2 cellular contexts compared by ENCODE assay signal in genomic region chr17:75595284-75595918, GRCh38.
TF ChIP-seq lines count a peak whose summit lies in the region.

No MANE protein-coding gene starts in this region.

TF ChIP-seq in SK-N-SH treated with all-trans-retinoic acid at 6 μM for 48 hours, 23 proteins besides CTCF, POLR2A, EP300 and RAD21 (continued from another document):
- TF ChIP-seq, protein P1, sequence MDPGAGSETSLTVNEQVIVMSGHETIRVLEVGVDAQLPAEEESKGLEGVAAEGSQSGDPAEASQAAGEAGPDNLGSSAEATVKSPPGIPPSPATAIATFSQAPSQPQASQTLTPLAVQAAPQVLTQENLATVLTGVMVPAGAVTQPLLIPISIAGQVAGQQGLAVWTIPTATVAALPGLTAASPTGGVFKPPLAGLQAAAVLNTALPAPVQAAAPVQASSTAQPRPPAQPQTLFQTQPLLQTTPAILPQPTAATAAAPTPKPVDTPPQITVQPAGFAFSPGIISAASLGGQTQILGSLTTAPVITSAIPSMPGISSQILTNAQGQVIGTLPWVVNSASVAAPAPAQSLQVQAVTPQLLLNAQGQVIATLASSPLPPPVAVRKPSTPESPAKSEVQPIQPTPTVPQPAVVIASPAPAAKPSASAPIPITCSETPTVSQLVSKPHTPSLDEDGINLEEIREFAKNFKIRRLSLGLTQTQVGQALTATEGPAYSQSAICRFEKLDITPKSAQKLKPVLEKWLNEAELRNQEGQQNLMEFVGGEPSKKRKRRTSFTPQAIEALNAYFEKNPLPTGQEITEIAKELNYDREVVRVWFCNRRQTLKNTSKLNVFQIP (CRISPR knock-in tag; IDR thresholded peaks at IDR 0.05; ENCODE audit: borderline replicate concordance, low read depth) = no peak
- TF ChIP-seq PPARA (CRISPR knock-in tag; IDR thresholded peaks at IDR 0.05; ENCODE audit: borderline replicate concordance) = no peak
- TF ChIP-seq, protein P2, sequence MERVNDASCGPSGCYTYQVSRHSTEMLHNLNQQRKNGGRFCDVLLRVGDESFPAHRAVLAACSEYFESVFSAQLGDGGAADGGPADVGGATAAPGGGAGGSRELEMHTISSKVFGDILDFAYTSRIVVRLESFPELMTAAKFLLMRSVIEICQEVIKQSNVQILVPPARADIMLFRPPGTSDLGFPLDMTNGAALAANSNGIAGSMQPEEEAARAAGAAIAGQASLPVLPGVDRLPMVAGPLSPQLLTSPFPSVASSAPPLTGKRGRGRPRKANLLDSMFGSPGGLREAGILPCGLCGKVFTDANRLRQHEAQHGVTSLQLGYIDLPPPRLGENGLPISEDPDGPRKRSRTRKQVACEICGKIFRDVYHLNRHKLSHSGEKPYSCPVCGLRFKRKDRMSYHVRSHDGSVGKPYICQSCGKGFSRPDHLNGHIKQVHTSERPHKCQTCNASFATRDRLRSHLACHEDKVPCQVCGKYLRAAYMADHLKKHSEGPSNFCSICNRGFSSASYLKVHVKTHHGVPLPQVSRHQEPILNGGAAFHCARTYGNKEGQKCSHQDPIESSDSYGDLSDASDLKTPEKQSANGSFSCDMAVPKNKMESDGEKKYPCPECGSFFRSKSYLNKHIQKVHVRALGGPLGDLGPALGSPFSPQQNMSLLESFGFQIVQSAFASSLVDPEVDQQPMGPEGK (CRISPR knock-in tag; IDR thresholded peaks at IDR 0.05; ENCODE audit: borderline replicate concordance) = no peak
- no peak for TF ChIP-seq ESRRG (CRISPR knock-in tag; IDR thresholded peaks at IDR 0.05)
- TF ChIP-seq ISL1 (CRISPR knock-in tag; IDR thresholded peaks at IDR 0.05) = no peak
- no peak for TF ChIP-seq TSHZ2 (CRISPR knock-in tag; IDR thresholded peaks at IDR 0.05)
- no peak for TF ChIP-seq TCF4 (CRISPR knock-in tag; IDR thresholded peaks at IDR 0.05; ENCODE audit: borderline replicate concordance)

TF ChIP-seq in SK-N-SH, 30 proteins besides CTCF, POLR2A, EP300 and RAD21 (continued from another document):
- TF ChIP-seq TEAD4 (IDR thresholded peaks at IDR 0.05; ENCODE audit: borderline replicate concordance, insufficient read depth) (no peak), MEF2A (IDR thresholded peaks at IDR 0.05; ENCODE audit: borderline replicate concordance, low read depth) (no peak), RXRA (IDR thresholded peaks at IDR 0.05; ENCODE audit: borderline replicate concordance, low read depth) (no peak), ZBTB33 (IDR thresholded peaks at IDR 0.05; ENCODE audit: borderline replicate concordance, low read depth) (no peak)
- TF ChIP-seq, protein P3, sequence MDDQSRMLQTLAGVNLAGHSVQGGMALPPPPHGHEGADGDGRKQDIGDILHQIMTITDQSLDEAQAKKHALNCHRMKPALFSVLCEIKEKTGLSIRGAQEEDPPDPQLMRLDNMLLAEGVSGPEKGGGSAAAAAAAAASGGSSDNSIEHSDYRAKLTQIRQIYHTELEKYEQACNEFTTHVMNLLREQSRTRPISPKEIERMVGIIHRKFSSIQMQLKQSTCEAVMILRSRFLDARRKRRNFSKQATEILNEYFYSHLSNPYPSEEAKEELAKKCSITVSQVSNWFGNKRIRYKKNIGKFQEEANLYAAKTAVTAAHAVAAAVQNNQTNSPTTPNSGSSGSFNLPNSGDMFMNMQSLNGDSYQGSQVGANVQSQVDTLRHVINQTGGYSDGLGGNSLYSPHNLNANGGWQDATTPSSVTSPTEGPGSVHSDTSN (IDR thresholded peaks at IDR 0.05) = no peak
